ENCODE assay signal across 10 cellular contexts in genomic region chr15:40407343-40407990, GRCh38. TPM values are rescaled to one million over a fixed set of nuclear protein-coding genes. Genes with fewer than 3 reads are reported as not detected.
DNase-seq lines count a peak whose midpoint lies in the region; ATAC-seq, FAIRE-seq and TF ChIP-seq lines count a peak whose summit lies in the region.
"Had no signal": no experiment of that assay in that cellular context is flagged by ENCODE, and none has a peak within 500 bp of the region (broad histone marks: within the 10 kb centered on the region; RNA-seq: fewer than 3 reads in every experiment).

No MANE protein-coding gene starts in this region.

- H3K9ac ChIP-seq in mesendoderm (ENCODE audit: low read length) = peak overlapping the region; percentile 2

- H2BK15ac ChIP-seq in mesendoderm (replicated peaks; ENCODE audit: low read depth) = no peak overlapping the region

- no peaks in the 10 kb centered on the region for H3K4me1 ChIP-seq in mesendoderm (ENCODE audit: control insufficient read depth, low read depth, low read length)

- WGBS in mesendoderm (ENCODE audit: extremely low coverage, insufficient coverage, low lambda C conversion rate) = no CpG with 5 or more reads among the region's 8 CpGs

- FAIRE-seq in HTR-8/SVneo (lab: Jason Lieb, UNC) = no peak

- H3K79me1 ChIP-seq in mesendoderm (ENCODE audit: low read length) = peaks cover 15% of the 10 kb centered on the region

- no peak overlapping the region for H3K18ac ChIP-seq in mesendoderm (ENCODE audit: low read length)

- H4K5ac ChIP-seq in mesendoderm (ENCODE audit: low read length) = no peak overlapping the region

- H3K56ac ChIP-seq in mesendoderm (ENCODE audit: low read length) = peak overlapping the region; percentile 10

- H3K4ac ChIP-seq in mesendoderm (ENCODE audit: low read depth, low read length) = no peak overlapping the region

- ATAC-seq in GM18511 (IDR thresholded peaks at IDR 0.05; ENCODE audit: unreplicated experiment) (peak; percentile 50), GM21786 (IDR thresholded peaks at IDR 0.05; ENCODE audit: unreplicated experiment) (peak; percentile 57)

- TF ChIP-seq CTCF in WERI-Rb-1 (IDR thresholded peaks at IDR 0.05; ENCODE audit: low read depth, low read length) = no peak

- H3K27me3 ChIP-seq in mesendoderm (ENCODE audit: insufficient read depth, low read length, poor library complexity) (no peaks in the 10 kb centered on the region), WERI-Rb-1 (ENCODE audit: insufficient read depth, low read depth, severe bottlenecking) (no peaks in the 10 kb centered on the region)

- DNase-seq in NAMALWA (ENCODE audit: low spot score) (peak; percentile 59), mesendoderm (no peak), WERI-Rb-1 (no peak), HTR-8/SVneo (ENCODE audit: insufficient read length, low spot score) (no peak), NCI-H1105 treated with DMSO at 0.1 percent for 48 hours (lab: John Stamatoyannopoulos, UW) (no peak)
- no peak for DNase-seq in activated CD4-positive, CD25-positive, alpha-beta regulatory T cell treated with anti-CD3 and anti-CD28 coated beads, Interleukin-2, amount 50 U/mL, for 72 hours
- DNase-seq: HCEC 1CT; stimulated activated CD4-positive, alpha-beta T cell treated with anti-CD3 and anti-CD28 coated beads, Interleukin-4, amount 100 ng/mL, for 1 hour had no signal

- H3K4me2 ChIP-seq in mesendoderm (ENCODE audit: low read length) = peak overlapping the region; percentile 5

- H3K79me2 ChIP-seq in mesendoderm (ENCODE audit: control insufficient read depth, insufficient read depth, low read length) = peaks cover 14% of the 10 kb centered on the region

- H2BK120ac ChIP-seq in mesendoderm (ENCODE audit: low read depth, low read length) = no peak overlapping the region

- no peaks in the 10 kb centered on the region for H3K9me3 ChIP-seq in WERI-Rb-1 (ENCODE audit: severe bottlenecking)

- H3K4me3 ChIP-seq in mesendoderm (ENCODE audit: low read length) (no peak overlapping the region), WERI-Rb-1 (ENCODE audit: low read depth, low read length) (no peak overlapping the region)

- H2AK5ac ChIP-seq in mesendoderm (ENCODE audit: low read length) = no peak overlapping the region

- peaks cover 14% of the 10 kb centered on the region for H3K36me3 ChIP-seq in mesendoderm (ENCODE audit: control insufficient read depth, insufficient read depth, low read length)
- H3K36me3 ChIP-seq in WERI-Rb-1 = peaks cover 40% of the 10 kb centered on the region

- no peak overlapping the region for H4K8ac ChIP-seq in mesendoderm (ENCODE audit: low read depth, low read length)

- H2BK5ac ChIP-seq in mesendoderm (ENCODE audit: low read length) = no peak overlapping the region

- no peak overlapping the region for H3K27ac ChIP-seq in mesendoderm (ENCODE audit: low read depth, low read length)
- no peak overlapping the region for H3K27ac ChIP-seq in WERI-Rb-1

- H3K23ac ChIP-seq in mesendoderm (ENCODE audit: low read length) = no peak overlapping the region

RNA-seq across cellular contexts. Expression of gene IVD, which starts 1.9 kb away (rescaled TPM):
- 29.0 TPM for polyA plus RNA-seq in mesendoderm (2013, experiment 1 of 2)
- 29.9 TPM for polyA plus RNA-seq in mesendoderm (2013, experiment 2 of 2)

RNA-seq across cellular contexts. Expression of gene KNSTRN, which starts 24.9 kb away (rescaled TPM):
- polyA plus RNA-seq in mesendoderm (2013, experiment 1 of 2) = 59.1 TPM
- 60.3 TPM for polyA plus RNA-seq in mesendoderm (2013, experiment 2 of 2)

RNA-seq across cellular contexts. Expression of gene BAHD1, which starts 33.3 kb away (rescaled TPM):
- 19.9 TPM for polyA plus RNA-seq in mesendoderm (2013, experiment 1 of 2)
- polyA plus RNA-seq in mesendoderm (2013, experiment 2 of 2) = 20.3 TPM

RNA-seq across cellular contexts. Expression of gene DISP2, which starts 49.4 kb away (rescaled TPM):
- 1.6 TPM for polyA plus RNA-seq in mesendoderm (2013, experiment 1 of 2)
- polyA plus RNA-seq in mesendoderm (2013, experiment 2 of 2) = 1.1 TPM

RNA-seq across cellular contexts. Expression of gene PHGR1, which starts 56.6 kb away (rescaled TPM):
- not detected for polyA plus RNA-seq in mesendoderm (2013, experiment 1 of 2)
- not detected for polyA plus RNA-seq in mesendoderm (2013, experiment 2 of 2)
